Comparison of ENCODE assay signal across 28 cellular contexts in genomic region chr16:86378831-86379504, GRCh38.
"Had no signal": no experiment of that assay in that cellular context is flagged by ENCODE, and none has a peak within 500 bp of the region (broad histone marks: within the 10 kb centered on the region; RNA-seq: fewer than 3 reads in every experiment).

No MANE protein-coding gene starts in this region.

- H3K79me2 ChIP-seq: parathyroid adenoma had no signal

- DNase-seq: hippocampal formation; kidney glomerular epithelial cell; left cardiac atrium; lower lobe of right lung; mammary epithelial cell; midbrain; mucosa of descending colon; naive thymus-derived CD4-positive, alpha-beta T cell; nephron progenitor cell; occipital lobe; right lobe of liver; stimulated activated CD4-positive, alpha-beta T cell treated with anti-CD3 and anti-CD28 coated beads, Interleukin-1b, Interleukin-23, amount 100 ng/mL, for 48 hours; stimulated activated CD4-positive, alpha-beta T cell treated with anti-CD3 and anti-CD28 coated beads, Interleukin-2, amount 100 ng/mL, for 48 hours; stimulated activated CD4-positive, alpha-beta T cell treated with anti-CD3 and anti-CD28 coated beads, Interleukin-4, amount 100 ng/mL, for 4 hours; stimulated activated CD8-positive, alpha-beta memory T cell treated with anti-CD3 and anti-CD28 coated beads, Interleukin-4, amount 100 ng/mL, for 48 hours; stimulated activated naive CD4-positive, alpha-beta T cell treated with Interleukin-2 at 50 U/mL for 16 hours; stimulated activated naive CD8-positive, alpha-beta T cell treated with anti-CD3 and anti-CD28 coated beads, Interleukin-15, amount 100 ng/mL, for 72 hours; testis; thyroid gland; transverse colon; upper lobe of left lung had no signal

- H3K9ac ChIP-seq: neural progenitor cell, parathyroid adenoma had no signal

- H3K4me1 ChIP-seq: lower lobe of right lung, neural progenitor cell, parathyroid adenoma, right atrium auricular region, right lobe of liver, testis, thyroid gland, upper lobe of left lung had no signal

- H3K4me3 ChIP-seq: lower lobe of right lung, mucosa of descending colon, neural progenitor cell, right atrium auricular region, right lobe of liver, smooth muscle cell, testis, thyroid gland, transverse colon, upper lobe of left lung, vagina had no signal

- ATAC-seq: left cardiac atrium; lower lobe of right lung; mucosa of descending colon; naive thymus-derived CD4-positive, alpha-beta T cell; stimulated activated memory B cell treated with anti-CD40 and anti-IgM and Interleukin-4, amounts not matched to agents 10 μg/mL and 1 μg/mL and 100 μg/mL, for 72 hours; stimulated activated naive CD8-positive, alpha-beta T cell treated with anti-CD3 and anti-CD28 coated beads, Interleukin-15, amount 100 ng/mL, for 72 hours had no signal

- H3K27ac ChIP-seq: lower lobe of right lung, neural progenitor cell, neutrophil, parathyroid adenoma, right atrium auricular region, right lobe of liver, testis, thyroid gland, transverse colon, upper lobe of left lung had no signal

- H3K9me3 ChIP-seq: neutrophil, right lobe of liver, testis, thyroid gland had no signal

- H3K36me3 ChIP-seq: lower lobe of right lung, neural progenitor cell, neutrophil, right atrium auricular region, right lobe of liver, thyroid gland, transverse colon, upper lobe of left lung had no signal

- H3K27me3 ChIP-seq: neural progenitor cell, right atrium auricular region, right lobe of liver, testis, thyroid gland, transverse colon, upper lobe of left lung, vagina had no signal

- H2AFZ ChIP-seq: neural progenitor cell, parathyroid adenoma had no signal

- H3K4me2 ChIP-seq: neural progenitor cell, smooth muscle cell had no signal
